9 cellular contexts compared by ENCODE assay signal in genomic region chr17:4566785-4567184, GRCh38. TPM values are rescaled to one million over a fixed set of nuclear protein-coding genes. Genes with fewer than 3 reads are reported as not detected.
DNase-seq lines count a peak whose midpoint lies in the region; ATAC-seq and TF ChIP-seq lines count a peak whose summit lies in the region.
"Had no signal": no experiment of that assay in that cellular context is flagged by ENCODE, and none has a peak within 500 bp of the region (broad histone marks: within the 10 kb centered on the region; RNA-seq: fewer than 3 reads in every experiment).

No MANE protein-coding gene starts in this region.

- H3K9me3 ChIP-seq in Peyer's patch = no peaks in the 10 kb centered on the region

- ATAC-seq in HG03097 (IDR thresholded peaks at IDR 0.05; ENCODE audit: low FRiP score, unreplicated experiment) = no peak
- ATAC-seq in HG02623 (IDR thresholded peaks at IDR 0.05; ENCODE audit: unreplicated experiment) = no peak

- peak; percentile 70 for DNase-seq in Daoy (ENCODE audit: low read depth)
- DNase-seq in Kasumi-1 (lab: John Stamatoyannopoulos, UW) = peak; percentile 20 to 33
- DNase-seq in Peyer's patch = peak in 2 of 3 donors; percentile 29 to 79
- peak; percentile 74 for DNase-seq in astrocyte of the hippocampus (ENCODE audit: low read depth, low spot score)
- DNase-seq in iPS-NIHi11 (ENCODE audit: low spot score) = peak; percentile 85
- DNase-seq in stimulated activated CD4-positive, alpha-beta T cell treated with anti-CD3 and anti-CD28 coated beads, Interleukin-2, amount 100 ng/mL, for 24 hours = peak; percentile 57 to 62

- H3K27me3 ChIP-seq in Peyer's patch = no peaks in the 10 kb centered on the region

- H3K4me1 ChIP-seq in Peyer's patch = peaks cover 0 to 12% (median 2%) of the 10 kb centered on the region in 4 donors

- no peak for TF ChIP-seq POLR2A in Peyer's patch (IDR thresholded peaks at IDR 0.05)

- H3K36me3 ChIP-seq in Peyer's patch = no peaks in the 10 kb centered on the region

- TF ChIP-seq CTCF in Peyer's patch (IDR thresholded peaks at IDR 0.05) = peak; percentile 37 to 77 (median 64)

- no peak overlapping the region for H3K27ac ChIP-seq in Peyer's patch

- H3K4me3 ChIP-seq in Peyer's patch = no peak overlapping the region

RNA-seq across cellular contexts. Expression of gene GGT6, which starts 6.4 kb away (rescaled TPM):
- total RNA-seq in Daoy (2014; rRNA removed; shearing (Covaris generic)) = not detected in 2 replicates
- 100 to 1,000 TPM in 2 of 4 donors, 10 to 100 TPM in 2; 26.4 to 199 (median 119) TPM for total RNA-seq in Peyer's patch
- total RNA-seq: T-helper 2 cell treated with Interferon-gamma antibody and Interleukin-4, amounts not matched to agents 100 ng/mL and 5 ng/mL, for 36 hours had no signal

RNA-seq across cellular contexts. Expression of gene MYBBP1A, which starts 11.6 kb away (rescaled TPM):
- total RNA-seq in Daoy (2014; rRNA removed; shearing (Covaris generic)) = 174 and 179 TPM in 2 replicates
- 100 to 1,000 TPM in 2 of 4 donors, 10 to 100 TPM in 2; 27.1 to 244 (median 91.2) TPM for total RNA-seq in Peyer's patch

RNA-seq across cellular contexts. Expression of gene SMTNL2, which starts 17.5 kb away (rescaled TPM):
- not detected in 2 replicates for total RNA-seq in Daoy (2014; rRNA removed; shearing (Covaris generic))
- total RNA-seq in Peyer's patch = 1 to 10 TPM in 1 of 4 donors, not detected in 3; 1.2 TPM
- total RNA-seq: T-helper 2 cell treated with Interferon-gamma antibody and Interleukin-4, amounts not matched to agents 100 ng/mL and 5 ng/mL, for 36 hours had no signal

Comparison
In these comparisons a context has a peak if more than half of its experiments do, and no peak if none do; other contexts are left out.
1. DNase-seq: peak in every context shown above with its lines; median percentile 85 in iPS-NIHi11; 74 in astrocyte of the hippocampus; 70 in Daoy; 60 in stimulated activated CD4-positive, alpha-beta T cell treated with anti-CD3 and anti-CD28 coated beads, Interleukin-2, amount 100 ng/mL, for 24 hours; 54 in Peyer's patch; 26 in Kasumi-1.
2. RNA of gene GGT6, which starts 6.4 kb away (total RNA-seq): 26.4 to 199 TPM in Peyer's patch; not detected in Daoy; every median in the first group is over 10 times any median in the second.